1 cellular context compared by ENCODE assay signal in genomic region chr16:88983157-88983556, GRCh38.
TF ChIP-seq lines count a peak whose summit lies in the region.

No MANE protein-coding gene starts in this region.

TF ChIP-seq in HepG2, 621 proteins besides CTCF, POLR2A, EP300 and RAD21:
- TF ChIP-seq HES4 (CRISPR knock-in tag; IDR thresholded peaks at IDR 0.05; ENCODE audit: borderline replicate concordance), result peak; percentile 52; the same call in 1 of the 2 replicates
- TF ChIP-seq ZFAT (CRISPR knock-in tag; conservative IDR thresholded peaks at IDR 0.05), result no peak
